In the genomic region with DNA sequence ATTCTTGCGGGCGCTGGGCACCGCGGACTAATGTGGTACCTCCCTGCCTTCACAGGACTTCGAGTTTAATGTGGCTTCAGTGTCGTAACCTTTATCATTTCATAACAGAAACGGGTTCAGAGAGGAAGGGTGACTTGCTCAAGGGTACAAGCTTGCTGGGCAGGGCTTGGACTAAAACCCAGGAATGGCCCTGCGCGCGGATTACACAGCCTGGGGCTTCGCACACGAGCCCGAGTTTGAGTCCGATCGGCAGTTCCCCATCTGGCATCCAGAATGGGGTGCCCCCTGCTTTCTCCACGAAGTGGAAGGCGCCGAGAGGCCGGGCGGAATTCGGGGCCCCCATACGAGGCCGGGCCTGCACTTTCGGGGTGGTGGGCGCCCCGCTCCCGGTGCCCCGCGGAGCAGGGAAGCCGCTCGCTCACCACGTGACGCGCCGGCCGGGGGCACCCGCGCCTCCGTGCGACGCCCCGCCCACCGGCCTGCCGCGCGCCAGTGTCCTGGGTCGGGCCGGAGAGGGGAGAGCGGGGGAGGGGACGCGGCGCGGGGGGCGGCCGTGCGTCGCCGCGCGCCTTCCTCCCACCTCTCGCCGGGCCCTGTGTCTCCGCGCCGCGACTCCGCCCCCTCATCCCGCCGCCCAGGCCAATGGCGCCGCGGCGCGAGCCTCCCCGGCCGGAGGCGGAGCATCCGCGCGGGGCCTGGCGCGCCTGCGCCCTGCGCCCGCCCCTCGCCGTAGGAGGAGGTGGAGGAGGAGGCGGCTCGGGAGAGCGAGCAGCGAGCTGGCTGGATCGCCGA, we compare ENCODE assay signal across 8 cellular contexts. TPM values are rescaled to one million over a fixed set of nuclear protein-coding genes. Genes with fewer than 3 reads are reported as not detected.
A peak's percentile ranks its signal among the peaks of the same experiment; 100 is the strongest.
DNase-seq lines count a peak whose midpoint lies in the region; ATAC-seq and TF ChIP-seq lines count a peak whose summit lies in the region.

A gene with protein sequence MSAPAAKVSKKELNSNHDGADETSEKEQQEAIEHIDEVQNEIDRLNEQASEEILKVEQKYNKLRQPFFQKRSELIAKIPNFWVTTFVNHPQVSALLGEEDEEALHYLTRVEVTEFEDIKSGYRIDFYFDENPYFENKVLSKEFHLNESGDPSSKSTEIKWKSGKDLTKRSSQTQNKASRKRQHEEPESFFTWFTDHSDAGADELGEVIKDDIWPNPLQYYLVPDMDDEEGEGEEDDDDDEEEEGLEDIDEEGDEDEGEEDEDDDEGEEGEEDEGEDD (plus strand): TSS at position 722 of the 792 bp plus-strand sequence. CDS start 361 bp downstream, outside the sequence.

- H3K27me3 Mint-ChIP-seq in activated naive CD8-positive, alpha-beta T cell treated with anti-CD3 and anti-CD28 coated beads, Interleukin-2, amount 50 U/mL, for 24 hours: no peaks in the 10 kb centered on the region

- H2AK5ac ChIP-seq in trophoblast cell (ENCODE audit: low read length): no peak within 1 kb of the TSS

- peak within 1 kb of the TSS; percentile 80 for H3K18ac ChIP-seq in trophoblast cell (ENCODE audit: low read length)

- intact Hi-C loops in Right ventricle myocardium superior (cut with DNase I): no loop called here

- CTCF ChIA-PET in GM10248 (lab: Yijun Ruan, JAX): interaction anchor here (0.7 to 2.1 kb wide), 2 partner anchors 13 to 14 kb away, joined by 4 to 6 read pairs; a partner anchor contains a TSS

- H3K27ac ChIP-seq in trophoblast cell (ENCODE audit: low read depth, low read length) (peak within 1 kb of the TSS; percentile 99), tibial nerve (peak within 1 kb of the TSS; percentile 89 to 97 (median 96))

- peak within 1 kb of the TSS; percentile 98 for H3K4ac ChIP-seq in trophoblast cell (ENCODE audit: low read depth, low read length)

- H3K79me2 ChIP-seq in trophoblast cell (ENCODE audit: control insufficient read depth, insufficient read depth, low read length, poor library complexity): peaks cover 23% of the 10 kb centered on the region

- TF ChIP-seq POLR2A in tibial nerve (IDR thresholded peaks at IDR 0.05): peak; percentile 97 to 98

- TF ChIP-seq EP300 in tibial nerve (IDR thresholded peaks at IDR 0.05): peak in 1 of 2 donors; percentile 83

- H3K4me1 ChIP-seq in trophoblast cell (ENCODE audit: control insufficient read depth in 1 of 2, insufficient read depth in 2 of 2, low read length in 2 of 2): peaks cover 6 to 12% of the 10 kb centered on the region in 2 experiments
- peaks cover 0 to 57% (median 24%) of the 10 kb centered on the region in 4 donors for H3K4me1 ChIP-seq in tibial nerve

- peak within 1 kb of the TSS; percentile 92 for H3K27ac Mint-ChIP-seq in activated naive CD8-positive, alpha-beta T cell treated with anti-CD3 and anti-CD28 coated beads, Interleukin-2, amount 50 U/mL, for 24 hours

- H2BK5ac ChIP-seq in trophoblast cell (ENCODE audit: low read depth, low read length, poor library complexity): peak within 1 kb of the TSS; percentile 94

- H3K9me3 Mint-ChIP-seq in activated naive CD8-positive, alpha-beta T cell treated with anti-CD3 and anti-CD28 coated beads, Interleukin-2, amount 50 U/mL, for 24 hours: no peaks in the 10 kb centered on the region

- H3K79me1 ChIP-seq in trophoblast cell (ENCODE audit: low read length): peaks cover 24% of the 10 kb centered on the region

- H3K36me3 ChIP-seq in trophoblast cell (ENCODE audit: control insufficient read depth in 1 of 2, insufficient read depth in 2 of 2, low read length in 2 of 2) (peaks cover 5 to 17% of the 10 kb centered on the region in 2 experiments), tibial nerve (peaks cover 0 to 20% (median 17%) of the 10 kb centered on the region in 3 donors)

- H3K4me3 Mint-ChIP-seq in activated naive CD8-positive, alpha-beta T cell treated with anti-CD3 and anti-CD28 coated beads, Interleukin-2, amount 50 U/mL, for 24 hours: peak within 1 kb of the TSS; percentile 91

- H3K9me3 ChIP-seq in trophoblast cell (ENCODE audit: insufficient read depth, low read depth, low read length) (no peaks in the 10 kb centered on the region), tibial nerve (no peaks in the 10 kb centered on the region)

- H4K91ac ChIP-seq in trophoblast cell (ENCODE audit: low read depth, low read length): peak within 1 kb of the TSS; percentile 92

- H3K4me2 ChIP-seq in trophoblast cell (ENCODE audit: low read length): peak within 1 kb of the TSS; percentile 71

- H2AFZ ChIP-seq in trophoblast cell (ENCODE audit: insufficient read depth, low read length, poor library complexity): peak within 1 kb of the TSS; percentile 42

- POLR2A ChIA-PET in GM10248 (lab: Yijun Ruan, JAX): interaction anchor here (0.5 kb wide), 1 partner anchor 186 kb away, joined by 3 read pairs; no protein-coding TSS in a partner anchor

- WGBS in trophoblast cell (ENCODE audit: extremely low coverage, insufficient coverage, insufficient read length): no CpG with 5 or more reads among the region's 93 CpGs
- WGBS in tibial nerve, 2 donors: 5 to 24% methylated on average over 11 to 46 of the region's 93 CpGs

- no peak within 1 kb of the TSS for H3K23ac ChIP-seq in trophoblast cell (ENCODE audit: low read length)

- DNase-seq in GM10248 (ENCODE audit: extremely low spot score) (peak; percentile 99), NCI-H1417 (lab: John Stamatoyannopoulos, UW) (peak; percentile 92 to 98 (median 96)), SW480 (ENCODE audit: low spot score) (peak; percentile 88), Right ventricle myocardium superior (peak; percentile 97), trophoblast cell (peak; percentile 89 to 97), tibial nerve (ENCODE audit: low spot score in 2 of 2) (peak; percentile 80 to 89)
- DNase-seq in activated naive CD8-positive, alpha-beta T cell treated with anti-CD3 and anti-CD28 coated beads, Interleukin-2, amount 50 U/mL, for 24 hours: peak; percentile 97

- ATAC-seq in HG02678 (IDR thresholded peaks at IDR 0.05; ENCODE audit: unreplicated experiment) (peak; percentile 76), Right ventricle myocardium superior (ENCODE audit: poor library complexity) (peak; percentile 96)
- ATAC-seq in activated naive CD8-positive, alpha-beta T cell treated with anti-CD3 and anti-CD28 coated beads, Interleukin-2, amount 50 U/mL, for 24 hours: peak; percentile 72

- no peak for TF ChIP-seq CTCF in GM10248 (IDR thresholded peaks at IDR 0.05; ENCODE audit: control extremely low read depth, extremely low read depth, low read depth, missing control alignments)
- no peak for TF ChIP-seq CTCF in tibial nerve (IDR thresholded peaks at IDR 0.05)

- H2BK120ac ChIP-seq in trophoblast cell (ENCODE audit: insufficient read depth, low read length, poor library complexity): peak within 1 kb of the TSS; percentile 79

- H3K27me3 ChIP-seq in trophoblast cell (ENCODE audit: insufficient read depth, low read length): no peaks in the 10 kb centered on the region
- no peaks in the 10 kb centered on the region for H3K27me3 ChIP-seq in tibial nerve

- peak within 1 kb of the TSS; percentile 95 for H3K9ac ChIP-seq in trophoblast cell (ENCODE audit: low read length)

- peaks cover 39% of the 10 kb centered on the region for H3K36me3 Mint-ChIP-seq in activated naive CD8-positive, alpha-beta T cell treated with anti-CD3 and anti-CD28 coated beads, Interleukin-2, amount 50 U/mL, for 24 hours (ENCODE audit: low read depth)

- H2BK12ac ChIP-seq in trophoblast cell (ENCODE audit: low read length): no peak within 1 kb of the TSS

- peak within 1 kb of the TSS; percentile 29 for H4K12ac ChIP-seq in trophoblast cell (ENCODE audit: low read depth, low read length)

- peak within 1 kb of the TSS; percentile 83 for H4K8ac ChIP-seq in trophoblast cell (ENCODE audit: low read depth, low read length)

- H3K4me1 Mint-ChIP-seq in activated naive CD8-positive, alpha-beta T cell treated with anti-CD3 and anti-CD28 coated beads, Interleukin-2, amount 50 U/mL, for 24 hours: peaks cover 71% of the 10 kb centered on the region

- peak within 1 kb of the TSS; percentile 97 for H3K4me3 ChIP-seq in trophoblast cell (ENCODE audit: low read depth, low read length)
- H3K4me3 ChIP-seq in tibial nerve: peak within 1 kb of the TSS; percentile 63 to 95 (median 78)

- peak within 1 kb of the TSS; percentile 86 for H3K14ac ChIP-seq in trophoblast cell (ENCODE audit: low read length)

RNA-seq across cellular contexts. Expression of the gene that starts here (rescaled TPM):
- total RNA-seq in Right ventricle myocardium superior (167 TPM), tibial nerve (100 to 1,000 TPM; 143 to 156 (median 145) TPM)
- polyA plus RNA-seq in trophoblast cell (2013): 357 and 372 TPM in 2 replicates

Comparison
In these comparisons a context has a peak if more than half of its experiments do, and no peak if none do; other contexts are left out.
1. Peak in every context shown above with its lines: DNase-seq, ATAC-seq, H3K4me3 ChIP-seq and H3K27ac ChIP-seq.